1 cellular context compared by ENCODE assay signal in genomic region chr12:125065021-125065752, GRCh38.
A peak's percentile ranks its signal among the peaks of the same experiment; 100 is the strongest.
TF ChIP-seq lines count a peak whose summit lies in the region.

AACS (plus strand) TSS chr12:125065435; CDS start chr12:125065585, 150 bp downstream.

TF ChIP-seq in SK-N-SH, 30 proteins besides CTCF, POLR2A, EP300 and RAD21:
- TF ChIP-seq MAX (IDR thresholded peaks at IDR 0.05; ENCODE audit: low read depth) (peak; percentile 31; the same call in 1 of the 2 replicates), CHD2 (IDR thresholded peaks at IDR 0.05; ENCODE audit: low read length, partially characterized antibody) (peak; percentile 61), MXI1 (IDR thresholded peaks at IDR 0.05; ENCODE audit: low read depth, low read length) (peak; percentile 52; the same call in 1 of the 2 replicates), RCOR1 (IDR thresholded peaks at IDR 0.05; ENCODE audit: low read length) (no peak), MEF2A (IDR thresholded peaks at IDR 0.05; ENCODE audit: borderline replicate concordance, low read depth) (no peak), JUND (IDR thresholded peaks at IDR 0.05) (no peak), POLR2AphosphoS5 (IDR thresholded peaks at IDR 0.05; ENCODE audit: low read depth, low read length) (peak; percentile 62), TEAD4 (IDR thresholded peaks at IDR 0.05; ENCODE audit: borderline replicate concordance, insufficient read depth) (no peak), USF1 (IDR thresholded peaks at IDR 0.05; ENCODE audit: borderline replicate concordance, low read depth) (no peak)
